1 cellular context compared by ENCODE assay signal in genomic region chr17:28953444-28954118, GRCh38.
A peak's percentile ranks its signal among the peaks of the same experiment; 100 is the strongest.
TF ChIP-seq lines count a peak whose summit lies in the region.

No MANE protein-coding gene starts in this region.

TF ChIP-seq in H1, 55 proteins besides CTCF, POLR2A, EP300 and RAD21:
- TF ChIP-seq KDM5A (IDR thresholded peaks at IDR 0.05; ENCODE audit: low read length) (no peak), GABPA (IDR thresholded peaks at IDR 0.05; ENCODE audit: borderline replicate concordance, insufficient read depth, low read length) (no peak), TCF12 (IDR thresholded peaks at IDR 0.05; ENCODE audit: low read depth, low read length) (peak; percentile 92; the same call in 1 of the 2 replicates), JUND (IDR thresholded peaks at IDR 0.05; ENCODE audit: low read length) (no peak), SIRT6 (IDR thresholded peaks at IDR 0.05; ENCODE audit: low read length) (no peak), E2F6 (IDR thresholded peaks at IDR 0.05) (peak; percentile 88), PHF8 (conservative IDR thresholded peaks at IDR 0.05; ENCODE audit: low read depth, low read length) (no peak), SUZ12 (IDR thresholded peaks at IDR 0.05; ENCODE audit: low read length) (no peak), HDAC6 (IDR thresholded peaks at IDR 0.05; ENCODE audit: low read depth, low read length) (no peak), SP4 (IDR thresholded peaks at IDR 0.05; ENCODE audit: low read length) (no peak), BACH1 (IDR thresholded peaks at IDR 0.05; ENCODE audit: low read length) (no peak), TEAD4 (IDR thresholded peaks at IDR 0.05; ENCODE audit: low read depth, low read length) (peak; percentile 86), NRF1 (IDR thresholded peaks at IDR 0.05; ENCODE audit: low read depth, low read length) (no peak), YY1 (IDR thresholded peaks at IDR 0.05; ENCODE audit: low read depth, low read length) (peak; percentile 46; the same call in 1 of the 2 replicates), CHD2 (IDR thresholded peaks at IDR 0.05; ENCODE audit: low read length) (no peak), ZNF274 (IDR thresholded peaks at IDR 0.05; ENCODE audit: borderline replicate concordance, extremely low read depth, low read length) (no peak), TBP (IDR thresholded peaks at IDR 0.05; ENCODE audit: low read depth, low read length) (no peak), RNF2 (IDR thresholded peaks at IDR 0.05; ENCODE audit: borderline replicate concordance, low read depth, low read length, missing control alignments, poor library complexity, severe bottlenecking) (no peak), EGR1 (IDR thresholded peaks at IDR 0.05; ENCODE audit: borderline replicate concordance, low read depth, low read length) (no peak), CREB1 (IDR thresholded peaks at IDR 0.05) (peak; percentile 57), NANOG (IDR thresholded peaks at IDR 0.05; ENCODE audit: insufficient read depth, low read depth, low read length, poor library complexity, severe bottlenecking) (no peak), FOSL1 (IDR thresholded peaks at IDR 0.05; ENCODE audit: insufficient read depth, low read depth, low read length) (no peak), USF2 (IDR thresholded peaks at IDR 0.05; ENCODE audit: low read length) (no peak), BCL11A (IDR thresholded peaks at IDR 0.05; ENCODE audit: low read depth in 2 of 2, low read length in 2 of 2) (no peak), HDAC2 (IDR thresholded peaks at IDR 0.05; ENCODE audit: borderline replicate concordance in 1 of 2, low read depth in 2 of 2, low read length in 2 of 2) (peak; percentile 96 to 97), CHD1 (IDR thresholded peaks at IDR 0.05; ENCODE audit: low read depth, low read length) (no peak), KDM4A (IDR thresholded peaks at IDR 0.05; ENCODE audit: low read depth, low read length, severe bottlenecking) (no peak), POU5F1 (IDR thresholded peaks at IDR 0.05; ENCODE audit: low read depth, low read length) (no peak), POLR2AphosphoS5 (IDR thresholded peaks at IDR 0.05; ENCODE audit: low read depth, low read length) (no peak), ATF2 (IDR thresholded peaks at IDR 0.05; ENCODE audit: low read length) (peak; percentile 40; the same call in 1 of the 2 replicates), SP1 (IDR thresholded peaks at IDR 0.05; ENCODE audit: low read depth, low read length) (no peak), CBX5 (IDR thresholded peaks at IDR 0.05; ENCODE audit: low read depth, low read length) (no peak), CBX8 (IDR thresholded peaks at IDR 0.05; ENCODE audit: borderline replicate concordance, low read depth, low read length) (no peak), MAFK (IDR thresholded peaks at IDR 0.05; ENCODE audit: low read depth, low read length) (no peak), TAF1 (IDR thresholded peaks at IDR 0.05; ENCODE audit: low read depth, low read length) (no peak), RFX5 (IDR thresholded peaks at IDR 0.05; ENCODE audit: borderline replicate concordance, low read depth, low read length) (no peak), RBBP5 (IDR thresholded peaks at IDR 0.05; ENCODE audit: borderline replicate concordance, low read depth, low read length) (no peak), SIN3A (conservative IDR thresholded peaks at IDR 0.05 in 1 of 2, IDR thresholded peaks at IDR 0.05 in 1 of 2; ENCODE audit: low read depth in 1 of 2, low read length in 2 of 2) (peak; percentile 100), SIX5 (IDR thresholded peaks at IDR 0.05; ENCODE audit: low read depth, low read length) (no peak), EZH2 (IDR thresholded peaks at IDR 0.05; ENCODE audit: low read depth, low read length, severe bottlenecking) (no peak), CEBPB (IDR thresholded peaks at IDR 0.05; ENCODE audit: low read depth, low read length) (no peak), JUN (IDR thresholded peaks at IDR 0.05; ENCODE audit: low read depth, low read length) (no peak), BRCA1 (IDR thresholded peaks at IDR 0.05; ENCODE audit: low read depth, low read length) (no peak), ATF3 (IDR thresholded peaks at IDR 0.05; ENCODE audit: insufficient read depth, low read depth, low read length) (no peak), CTBP2 (IDR thresholded peaks at IDR 0.05; ENCODE audit: borderline replicate concordance, insufficient read depth, insufficient read length, low read length) (peak; percentile 84), SAP30 (IDR thresholded peaks at IDR 0.05; ENCODE audit: insufficient read depth, insufficient replicate concordance, low read length) (peak; percentile 98), TAF7 (optimal IDR thresholded peaks at IDR 0.05; ENCODE audit: borderline replicate concordance, low read depth, low read length) (peak; percentile 27), GTF2F1 (IDR thresholded peaks at IDR 0.05; ENCODE audit: borderline replicate concordance, low read depth, low read length) (no peak), KDM1A (IDR thresholded peaks at IDR 0.05; ENCODE audit: borderline replicate concordance, low read length) (no peak), SP2 (IDR thresholded peaks at IDR 0.05; ENCODE audit: low read length) (no peak), SRF (IDR thresholded peaks at IDR 0.05; ENCODE audit: low read depth, low read length) (no peak), RXRA (IDR thresholded peaks at IDR 0.05; ENCODE audit: insufficient read depth, low read depth, low read length) (no peak), ASH2L (IDR thresholded peaks at IDR 0.05; ENCODE audit: low read length) (no peak)
- TF ChIP-seq, protein P1, sequence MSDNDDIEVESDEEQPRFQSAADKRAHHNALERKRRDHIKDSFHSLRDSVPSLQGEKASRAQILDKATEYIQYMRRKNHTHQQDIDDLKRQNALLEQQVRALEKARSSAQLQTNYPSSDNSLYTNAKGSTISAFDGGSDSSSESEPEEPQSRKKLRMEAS (IDR thresholded peaks at IDR 0.05), result peak; percentile 96
- TF ChIP-seq, protein P2, sequence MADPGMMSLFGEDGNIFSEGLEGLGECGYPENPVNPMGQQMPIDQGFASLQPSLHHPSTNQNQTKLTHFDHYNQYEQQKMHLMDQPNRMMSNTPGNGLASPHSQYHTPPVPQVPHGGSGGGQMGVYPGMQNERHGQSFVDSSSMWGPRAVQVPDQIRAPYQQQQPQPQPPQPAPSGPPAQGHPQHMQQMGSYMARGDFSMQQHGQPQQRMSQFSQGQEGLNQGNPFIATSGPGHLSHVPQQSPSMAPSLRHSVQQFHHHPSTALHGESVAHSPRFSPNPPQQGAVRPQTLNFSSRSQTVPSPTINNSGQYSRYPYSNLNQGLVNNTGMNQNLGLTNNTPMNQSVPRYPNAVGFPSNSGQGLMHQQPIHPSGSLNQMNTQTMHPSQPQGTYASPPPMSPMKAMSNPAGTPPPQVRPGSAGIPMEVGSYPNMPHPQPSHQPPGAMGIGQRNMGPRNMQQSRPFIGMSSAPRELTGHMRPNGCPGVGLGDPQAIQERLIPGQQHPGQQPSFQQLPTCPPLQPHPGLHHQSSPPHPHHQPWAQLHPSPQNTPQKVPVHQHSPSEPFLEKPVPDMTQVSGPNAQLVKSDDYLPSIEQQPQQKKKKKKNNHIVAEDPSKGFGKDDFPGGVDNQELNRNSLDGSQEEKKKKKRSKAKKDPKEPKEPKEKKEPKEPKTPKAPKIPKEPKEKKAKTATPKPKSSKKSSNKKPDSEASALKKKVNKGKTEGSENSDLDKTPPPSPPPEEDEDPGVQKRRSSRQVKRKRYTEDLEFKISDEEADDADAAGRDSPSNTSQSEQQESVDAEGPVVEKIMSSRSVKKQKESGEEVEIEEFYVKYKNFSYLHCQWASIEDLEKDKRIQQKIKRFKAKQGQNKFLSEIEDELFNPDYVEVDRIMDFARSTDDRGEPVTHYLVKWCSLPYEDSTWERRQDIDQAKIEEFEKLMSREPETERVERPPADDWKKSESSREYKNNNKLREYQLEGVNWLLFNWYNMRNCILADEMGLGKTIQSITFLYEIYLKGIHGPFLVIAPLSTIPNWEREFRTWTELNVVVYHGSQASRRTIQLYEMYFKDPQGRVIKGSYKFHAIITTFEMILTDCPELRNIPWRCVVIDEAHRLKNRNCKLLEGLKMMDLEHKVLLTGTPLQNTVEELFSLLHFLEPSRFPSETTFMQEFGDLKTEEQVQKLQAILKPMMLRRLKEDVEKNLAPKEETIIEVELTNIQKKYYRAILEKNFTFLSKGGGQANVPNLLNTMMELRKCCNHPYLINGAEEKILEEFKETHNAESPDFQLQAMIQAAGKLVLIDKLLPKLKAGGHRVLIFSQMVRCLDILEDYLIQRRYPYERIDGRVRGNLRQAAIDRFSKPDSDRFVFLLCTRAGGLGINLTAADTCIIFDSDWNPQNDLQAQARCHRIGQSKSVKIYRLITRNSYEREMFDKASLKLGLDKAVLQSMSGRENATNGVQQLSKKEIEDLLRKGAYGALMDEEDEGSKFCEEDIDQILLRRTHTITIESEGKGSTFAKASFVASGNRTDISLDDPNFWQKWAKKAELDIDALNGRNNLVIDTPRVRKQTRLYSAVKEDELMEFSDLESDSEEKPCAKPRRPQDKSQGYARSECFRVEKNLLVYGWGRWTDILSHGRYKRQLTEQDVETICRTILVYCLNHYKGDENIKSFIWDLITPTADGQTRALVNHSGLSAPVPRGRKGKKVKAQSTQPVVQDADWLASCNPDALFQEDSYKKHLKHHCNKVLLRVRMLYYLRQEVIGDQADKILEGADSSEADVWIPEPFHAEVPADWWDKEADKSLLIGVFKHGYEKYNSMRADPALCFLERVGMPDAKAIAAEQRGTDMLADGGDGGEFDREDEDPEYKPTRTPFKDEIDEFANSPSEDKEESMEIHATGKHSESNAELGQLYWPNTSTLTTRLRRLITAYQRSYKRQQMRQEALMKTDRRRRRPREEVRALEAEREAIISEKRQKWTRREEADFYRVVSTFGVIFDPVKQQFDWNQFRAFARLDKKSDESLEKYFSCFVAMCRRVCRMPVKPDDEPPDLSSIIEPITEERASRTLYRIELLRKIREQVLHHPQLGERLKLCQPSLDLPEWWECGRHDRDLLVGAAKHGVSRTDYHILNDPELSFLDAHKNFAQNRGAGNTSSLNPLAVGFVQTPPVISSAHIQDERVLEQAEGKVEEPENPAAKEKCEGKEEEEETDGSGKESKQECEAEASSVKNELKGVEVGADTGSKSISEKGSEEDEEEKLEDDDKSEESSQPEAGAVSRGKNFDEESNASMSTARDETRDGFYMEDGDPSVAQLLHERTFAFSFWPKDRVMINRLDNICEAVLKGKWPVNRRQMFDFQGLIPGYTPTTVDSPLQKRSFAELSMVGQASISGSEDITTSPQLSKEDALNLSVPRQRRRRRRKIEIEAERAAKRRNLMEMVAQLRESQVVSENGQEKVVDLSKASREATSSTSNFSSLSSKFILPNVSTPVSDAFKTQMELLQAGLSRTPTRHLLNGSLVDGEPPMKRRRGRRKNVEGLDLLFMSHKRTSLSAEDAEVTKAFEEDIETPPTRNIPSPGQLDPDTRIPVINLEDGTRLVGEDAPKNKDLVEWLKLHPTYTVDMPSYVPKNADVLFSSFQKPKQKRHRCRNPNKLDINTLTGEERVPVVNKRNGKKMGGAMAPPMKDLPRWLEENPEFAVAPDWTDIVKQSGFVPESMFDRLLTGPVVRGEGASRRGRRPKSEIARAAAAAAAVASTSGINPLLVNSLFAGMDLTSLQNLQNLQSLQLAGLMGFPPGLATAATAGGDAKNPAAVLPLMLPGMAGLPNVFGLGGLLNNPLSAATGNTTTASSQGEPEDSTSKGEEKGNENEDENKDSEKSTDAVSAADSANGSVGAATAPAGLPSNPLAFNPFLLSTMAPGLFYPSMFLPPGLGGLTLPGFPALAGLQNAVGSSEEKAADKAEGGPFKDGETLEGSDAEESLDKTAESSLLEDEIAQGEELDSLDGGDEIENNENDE (IDR thresholded peaks at IDR 0.05; ENCODE audit: insufficient replicate concordance, low read length), result no peak
TF ChIP-seq in H1: peak in this region for 12.
